In the genomic region with DNA sequence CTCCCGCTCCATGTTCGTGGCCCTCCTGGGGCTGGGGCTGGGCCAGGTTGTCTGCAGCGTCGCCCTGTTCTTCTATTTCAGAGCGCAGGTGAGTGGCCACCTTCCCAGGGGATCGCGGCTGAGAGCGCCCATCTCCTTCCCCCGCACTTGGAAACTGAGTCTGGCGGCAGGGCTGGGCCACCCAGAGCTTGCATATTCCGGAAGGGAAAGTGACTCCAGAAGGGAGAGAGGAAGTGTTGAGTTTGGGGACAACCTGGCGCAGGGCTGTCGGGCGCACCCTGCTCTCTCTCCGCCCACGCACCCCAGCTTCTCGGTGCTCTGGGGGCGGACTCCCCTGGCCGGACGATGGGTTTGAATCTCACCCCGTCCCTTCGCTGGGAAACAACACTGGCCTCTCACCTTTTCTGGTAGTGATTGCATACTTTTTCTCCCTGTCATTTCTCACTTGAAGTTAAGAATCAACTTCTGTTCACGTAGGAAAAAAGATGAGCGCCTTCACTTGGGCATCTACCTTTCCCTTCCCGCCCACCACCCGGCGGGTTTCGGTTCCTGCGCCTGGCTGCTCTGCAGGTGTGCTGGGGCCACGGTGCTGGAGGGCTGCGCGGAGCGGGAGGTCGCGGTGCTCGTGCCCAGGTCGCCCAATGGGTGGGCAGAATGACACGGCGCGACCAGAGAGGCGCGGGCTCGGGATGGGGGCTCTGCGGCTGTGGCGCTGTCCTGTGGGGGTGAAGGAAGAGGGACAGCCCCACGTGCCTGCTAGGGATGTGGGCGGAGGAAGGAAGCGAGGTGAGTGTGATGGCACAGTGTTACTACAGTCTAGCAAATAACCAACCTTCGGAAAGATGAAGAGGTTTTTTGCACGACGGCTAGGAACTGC, we compare ENCODE assay signal across 8 cellular contexts. TPM values are rescaled to one million over a fixed set of nuclear protein-coding genes. Genes with fewer than 3 reads are reported as not detected.
A peak's percentile ranks its signal among the peaks of the same experiment; 100 is the strongest.
DNase-seq lines count a peak whose midpoint lies in the region; ATAC-seq and TF ChIP-seq lines count a peak whose summit lies in the region.

No MANE protein-coding gene starts in this region.

- H3K9me3 ChIP-seq in CD4-positive, alpha-beta memory T cell (ENCODE audit: control insufficient read depth in 1 of 2, low read length in 2 of 2): no peaks in the 10 kb centered on the region
- peaks cover 0 to 3% (median 0%) of the 10 kb centered on the region in 4 donors for H3K9me3 ChIP-seq in right lobe of liver

- peaks cover 1 to 7% of the 10 kb centered on the region in 2 donors for H3K27me3 Mint-ChIP-seq in CD4-positive, alpha-beta memory T cell
- H3K27me3 Mint-ChIP-seq in IgD-negative memory B cell: peaks cover 14% of the 10 kb centered on the region

- H3K36me3 ChIP-seq in CD4-positive, alpha-beta memory T cell (ENCODE audit: insufficient read depth, low read length): no peaks in the 10 kb centered on the region
- no peaks in the 10 kb centered on the region for H3K36me3 ChIP-seq in right lobe of liver

- TF ChIP-seq POLR2A in right lobe of liver (IDR thresholded peaks at IDR 0.05): no peak

- POLR2A ChIA-PET in CD4-positive, alpha-beta memory T cell (lab: Charles Lee; ENCODE audit: partially characterized antibody): no interaction called here

- DNase-seq in CD4-positive, alpha-beta memory T cell: peak; percentile 25 to 50 (median 33)
- peak; percentile 66 for DNase-seq in activated naive CD4-positive, alpha-beta T cell treated with anti-CD3 and anti-CD28 coated beads, Interleukin-2, amount 50 U/mL, for 16 hours
- peak in 1 of 3 donors; percentile 28 for DNase-seq in right lobe of liver
- DNase-seq in stimulated activated CD8-positive, alpha-beta memory T cell treated with anti-CD3 and anti-CD28 coated beads, Interleukin-4, amount 100 ng/mL, for 4 hours (ENCODE audit: low read depth in 2 of 2, low spot score in 1 of 2): peak; percentile 40 to 47
- DNase-seq in pons (ENCODE audit: low spot score): no peak
- DNase-seq in HuH-7 (ENCODE audit: low spot score): no peak

- H3K4me1 ChIP-seq in CD4-positive, alpha-beta memory T cell (ENCODE audit: insufficient read depth, low read length): peaks cover 12% of the 10 kb centered on the region
- peaks cover 0 to 5% (median 2%) of the 10 kb centered on the region in 4 donors for H3K4me1 ChIP-seq in right lobe of liver

- peak overlapping the region; percentile 8 to 87 (median 28) for H3K27ac Mint-ChIP-seq in CD4-positive, alpha-beta memory T cell
- peak overlapping the region in 1 of 3 donors; percentile 50 for H3K27ac Mint-ChIP-seq in IgD-negative memory B cell

- no peaks in the 10 kb centered on the region for H3K27me3 ChIP-seq in CD4-positive, alpha-beta memory T cell (ENCODE audit: insufficient read depth, low read length)
- H3K27me3 ChIP-seq in right lobe of liver: no peaks in the 10 kb centered on the region

- intact Hi-C loops in CD4-positive, alpha-beta memory T cell (cut with micrococcal nuclease): loop anchor here (1.0 kb wide), 2 partner anchors 220 to 240 kb away; no protein-coding TSS in a partner anchor
- intact Hi-C loops in right lobe of liver (cut with DNase I): no loop called here

- peaks cover 12 to 36% (median 24%) of the 10 kb centered on the region in 4 donors for H3K4me1 Mint-ChIP-seq in CD4-positive, alpha-beta memory T cell
- peaks cover 9 to 15% (median 13%) of the 10 kb centered on the region in 3 donors for H3K4me1 Mint-ChIP-seq in IgD-negative memory B cell

- H3K9me3 Mint-ChIP-seq in CD4-positive, alpha-beta memory T cell: peaks cover 0 to 4% (median 0%) of the 10 kb centered on the region in 8 donors
- peaks cover 0 to 2% (median 0%) of the 10 kb centered on the region in 3 donors for H3K9me3 Mint-ChIP-seq in IgD-negative memory B cell

- ATAC-seq in GM19467 (IDR thresholded peaks at IDR 0.05; ENCODE audit: unreplicated experiment) (peak; percentile 54), right lobe of liver (peak; percentile 62 to 77 (median 70))

- H3K4me3 ChIP-seq in CD4-positive, alpha-beta memory T cell (ENCODE audit: low read length in 2 of 2): peak overlapping the region; percentile 53 to 55
- peak overlapping the region; percentile 57 to 63 (median 63) for H3K4me3 ChIP-seq in right lobe of liver

- H3K36me3 Mint-ChIP-seq in CD4-positive, alpha-beta memory T cell: no peaks in the 10 kb centered on the region
- H3K36me3 Mint-ChIP-seq in IgD-negative memory B cell: no peaks in the 10 kb centered on the region

- WGBS in right lobe of liver (ENCODE audit: insufficient coverage, low coverage, low lambda C conversion rate, missing lambda C conversion rate): under 1% methylated on average over 38 of the region's 51 CpGs

- no peak overlapping the region for H3K27ac ChIP-seq in CD4-positive, alpha-beta memory T cell (ENCODE audit: low read depth, low read length)
- peak overlapping the region in 1 of 3 donors; percentile 17 for H3K27ac ChIP-seq in right lobe of liver

- H3K4me3 Mint-ChIP-seq in CD4-positive, alpha-beta memory T cell: peak overlapping the region; percentile 86 to 91 (median 89)
- H3K4me3 Mint-ChIP-seq in IgD-negative memory B cell: peak overlapping the region; percentile 77 to 93 (median 86)

- CTCF ChIA-PET in CD4-positive, alpha-beta memory T cell (lab: Charles Lee; ENCODE audit: partially characterized antibody): interaction anchor here (1.0 kb wide), 1 partner anchor 220 kb away, joined by 3 read pairs; no protein-coding TSS in a partner anchor

- no peak for TF ChIP-seq CTCF in right lobe of liver (IDR thresholded peaks at IDR 0.05)

RNA-seq across cellular contexts. Expression of gene TNFSF11, which starts 0.7 kb away (rescaled TPM):
- total RNA-seq in CD4-positive, alpha-beta memory T cell: under 1 TPM; 0.33 to 0.38 TPM
- under 1 TPM; 0.18 to 0.33 TPM for polyA plus RNA-seq in CD4-positive, alpha-beta memory T cell
- polyA plus RNA-seq in IgD-negative memory B cell: not detected
- total RNA-seq in right lobe of liver: 1 to 10 TPM in 1 of 6 experiments, under 1 TPM in 5; 0.15 to 1.5 (median 0.45) TPM

Comparison
In these comparisons a context has a peak if more than half of its experiments do, and no peak if none do; other contexts are left out.
1. DNase-seq: peak in CD4-positive, alpha-beta memory T cell (5 of 5), activated naive CD4-positive, alpha-beta T cell treated with anti-CD3 and anti-CD28 coated beads, Interleukin-2, amount 50 U/mL, for 16 hours (single experiment) and stimulated activated CD8-positive, alpha-beta memory T cell treated with anti-CD3 and anti-CD28 coated beads, Interleukin-4, amount 100 ng/mL, for 4 hours (2 of 2); none in pons (single experiment) and HuH-7 (single experiment).